ENCODE assay signal across 8 cellular contexts in genomic region chr19:22545751-22546150, GRCh38.
DNase-seq lines count a peak whose midpoint lies in the region; ATAC-seq and TF ChIP-seq lines count a peak whose summit lies in the region.

No MANE protein-coding gene starts in this region.

- H3K27me3 ChIP-seq in ascending aorta, result no peaks in the 10 kb centered on the region

- TF ChIP-seq CTCF in LNCAP (IDR thresholded peaks at IDR 0.05) (peak; percentile 35; the same call in 1 of the 2 replicates), ascending aorta (IDR thresholded peaks at IDR 0.05) (peak; percentile 45 to 80 (median 62))

- H3K4me3 ChIP-seq in ascending aorta, result no peak overlapping the region

- intact Hi-C loops in ascending aorta (cut with DNase I), result no loop called here

- no peak overlapping the region for H3K27ac ChIP-seq in ascending aorta

- no peaks in the 10 kb centered on the region for H3K4me1 ChIP-seq in ascending aorta

- no peak for ATAC-seq in HG02610 (IDR thresholded peaks at IDR 0.05; ENCODE audit: unreplicated experiment)
- no peak for ATAC-seq in HG02642 (IDR thresholded peaks at IDR 0.05; ENCODE audit: poor library complexity, unreplicated experiment)

- no peaks in the 10 kb centered on the region for H3K36me3 ChIP-seq in ascending aorta

- DNase-seq in NCI-H2029 treated with DMSO at 0.1 percent for 48 hours (lab: John Stamatoyannopoulos, UW) (peak; percentile 3), NCI-H2029 (lab: John Stamatoyannopoulos, UW) (no peak), ascending aorta (ENCODE audit: low spot score in 2 of 2) (no peak), medulla oblongata (ENCODE audit: extremely low spot score) (peak; percentile 49), A172 (ENCODE audit: low spot score) (no peak)

- peaks cover 0 to 11% of the 10 kb centered on the region in 2 donors for H3K9me3 ChIP-seq in ascending aorta

Comparison
In these comparisons a context has a peak if more than half of its experiments do, and no peak if none do; other contexts are left out.
1. DNase-seq: peak in NCI-H2029 treated with DMSO at 0.1 percent for 48 hours (single experiment) and medulla oblongata (single experiment); none in NCI-H2029 (single experiment), ascending aorta (0 of 2) and A172 (single experiment).